8 cellular contexts compared by ENCODE assay signal in genomic region chr15:82540984-82541431, GRCh38. TPM values are rescaled to one million over a fixed set of nuclear protein-coding genes. Genes with fewer than 3 reads are reported as not detected.
DNase-seq lines count a peak whose midpoint lies in the region; ATAC-seq, FAIRE-seq and TF ChIP-seq lines count a peak whose summit lies in the region.

No MANE protein-coding gene starts in this region.

- H3K4me1 Mint-ChIP-seq in Caco-2 (ENCODE audit: low read depth, unreplicated experiment) (peaks cover 10% of the 10 kb centered on the region), memory B cell (peaks cover 24% of the 10 kb centered on the region)

- H3K9me3 Mint-ChIP-seq in Caco-2 (ENCODE audit: unreplicated experiment), result no peaks in the 10 kb centered on the region
- no peaks in the 10 kb centered on the region for H3K9me3 Mint-ChIP-seq in memory B cell

- H3K27ac Mint-ChIP-seq in Caco-2 (ENCODE audit: unreplicated experiment) (peak overlapping the region; percentile 88), memory B cell (peak overlapping the region; percentile 90)

- intact Hi-C loops in Caco-2 (cut with micrococcal nuclease; ENCODE audit: unreplicated experiment), result loop anchor here (1.0 to 2.0 kb wide), 2 partner anchors 25 to 460 kb away; no protein-coding TSS in a partner anchor

- H3K4me3 Mint-ChIP-seq in Caco-2 (ENCODE audit: unreplicated experiment) (peak overlapping the region; percentile 81), memory B cell (peak overlapping the region; percentile 99)

- CTCF ChIA-PET in Caco-2 (lab: Charles Lee), result interaction anchor here (0.9 to 1.6 kb wide), 2 partner anchors 10 to 471 kb away, joined by 3 to 15 read pairs; partner anchors contain the start of gene C15orf40

- DNase-seq in Caco-2, result no peak
- no peak for DNase-seq in NB4 (ENCODE audit: low read depth)
- DNase-seq in coronary artery (ENCODE audit: low spot score), result no peak
- DNase-seq in memory B cell (ENCODE audit: low spot score in 2 of 2), result no peak
- DNase-seq in urothelium cell line (ENCODE audit: low spot score), result peak; percentile 42
- no peak for DNase-seq in NCI-H69 (lab: John Stamatoyannopoulos, UW)
- no peak for DNase-seq in dedifferentiated amniotic fluid mesenchymal stem cell (ENCODE audit: extremely low spot score)

- H3K9me3 ChIP-seq in Caco-2, result no peaks in the 10 kb centered on the region

- peak overlapping the region; percentile 93 to 95 for H3K27ac ChIP-seq in coronary artery

- H3K4me1 ChIP-seq in Caco-2, result peaks cover 12% of the 10 kb centered on the region

- TSS peak; percentile 93 for BruUV-seq in Caco-2 (replicated peaks; lab: Mats Ljungman, UMichigan)

- no peaks in the 10 kb centered on the region for H3K27me3 ChIP-seq in Caco-2 (replicated peaks; ENCODE audit: control insufficient read depth, insufficient read depth, low read length)

- no peak for ATAC-seq in memory B cell (ENCODE audit: low read depth)
- ATAC-seq in HG03439 (IDR thresholded peaks at IDR 0.05; ENCODE audit: unreplicated experiment), result no peak

- TF ChIP-seq POLR2A in NB4 (IDR thresholded peaks at IDR 0.05; ENCODE audit: extremely low read depth, insufficient read length), result no peak

- TF ChIP-seq CTCF in Caco-2 (IDR thresholded peaks at IDR 0.05; ENCODE audit: insufficient read depth in 1 of 2, low read depth in 1 of 2, low read length in 1 of 2, severe bottlenecking in 1 of 2, unreplicated experiment in 1 of 2) (no peak), NB4 (IDR thresholded peaks at IDR 0.05; ENCODE audit: low read depth, low read length) (no peak), coronary artery (IDR thresholded peaks at IDR 0.05) (no peak)

- POLR2A ChIA-PET in Caco-2 (lab: Charles Lee), result interaction anchor here (0.5 to 2.1 kb wide), 6 partner anchors 10 to 209 kb away, joined by 3 to 13 read pairs (median 5); no protein-coding TSS in a partner anchor

- H3K27me3 Mint-ChIP-seq in Caco-2 (ENCODE audit: insufficient read depth, unreplicated experiment), result no peaks in the 10 kb centered on the region
- H3K27me3 Mint-ChIP-seq in memory B cell, result no peaks in the 10 kb centered on the region

- H3K4me3 ChIP-seq in Caco-2 (ENCODE audit: low read depth, low read length), result peak overlapping the region; percentile 79
- H3K4me3 ChIP-seq in NB4 (ENCODE audit: low read depth, low read length), result peak overlapping the region; percentile 99
- peak overlapping the region; percentile 85 for H3K4me3 ChIP-seq in coronary artery

- FAIRE-seq in urothelium cell line (lab: Jason Lieb, UNC), result no peak

- peaks cover 11% of the 10 kb centered on the region for H3K36me3 ChIP-seq in Caco-2 (ENCODE audit: control insufficient read depth, insufficient read depth, low read length)

- H3K36me3 Mint-ChIP-seq in Caco-2 (ENCODE audit: insufficient read depth, unreplicated experiment), result peaks cover 55% of the 10 kb centered on the region
- H3K36me3 Mint-ChIP-seq in memory B cell, result peaks cover 22% of the 10 kb centered on the region

RNA-seq across cellular contexts. Expression of gene RPS17, which starts 0.8 kb away (rescaled TPM):
- total RNA-seq in Caco-2 (2022), result 1,992 and 2,047 TPM in 2 replicates
